In genomic region chr2:152174574-152174973, GRCh38 we compare ENCODE assay signal across 8 cellular contexts. TPM values are rescaled to one million over a fixed set of nuclear protein-coding genes. Genes with fewer than 3 reads are reported as not detected.
DNase-seq lines count a peak whose midpoint lies in the region; ATAC-seq, FAIRE-seq and TF ChIP-seq lines count a peak whose summit lies in the region.

No MANE protein-coding gene starts in this region.

- no peaks in the 10 kb centered on the region for H3K27me3 ChIP-seq in ACC112 (ENCODE audit: insufficient read depth, low read length)

- peaks cover 21% of the 10 kb centered on the region for H3K4me1 ChIP-seq in ACC112 (ENCODE audit: control insufficient read depth, insufficient read depth, low read length, unreplicated experiment)

- FAIRE-seq in HTR-8/SVneo (lab: Jason Lieb, UNC) = no peak

- peak overlapping the region; percentile 52 for H2AFZ ChIP-seq in ACC112 (ENCODE audit: low read length, unreplicated experiment)

- ATAC-seq in naive B cell (ENCODE audit: low read depth in 2 of 2) (no peak), HG02870 (IDR thresholded peaks at IDR 0.05; ENCODE audit: unreplicated experiment) (no peak)

- peak overlapping the region; percentile 95 to 100 (median 99) for H3K4me3 Mint-ChIP-seq in naive B cell

- peaks cover 0 to under 1% (median 0%) of the 10 kb centered on the region in 3 donors for H3K27me3 Mint-ChIP-seq in naive B cell

- H3K79me2 ChIP-seq in ACC112 (ENCODE audit: control insufficient read depth, insufficient read depth, low read length, unreplicated experiment) = peaks cover 43% of the 10 kb centered on the region

- peak overlapping the region; percentile 100 for H3K27ac Mint-ChIP-seq in naive B cell

- H3K4me3 ChIP-seq in ACC112 (ENCODE audit: low read depth, low read length) (peak overlapping the region; percentile 83), choroid plexus epithelial cell (ENCODE audit: low read depth, low read length) (peak overlapping the region; percentile 80)
- peak overlapping the region; percentile 95 for H3K4me3 ChIP-seq in Jurkat, Clone E6-1 (ENCODE audit: low read length)

- no peak for DNase-seq in Jurkat, Clone E6-1 (ENCODE audit: low read depth, low spot score)
- no peak for DNase-seq in choroid plexus epithelial cell (ENCODE audit: low read depth)
- no peak for DNase-seq in naive B cell
- no peak for DNase-seq in HK-2 (ENCODE audit: unreplicated experiment)
- no peak for DNase-seq in HTR-8/SVneo (ENCODE audit: insufficient read length, low spot score)
- DNase-seq in iPS-NIHi7 (ENCODE audit: extremely low spot score) = no peak

- peaks cover 0 to 3% of the 10 kb centered on the region in 2 donors for H3K36me3 Mint-ChIP-seq in naive B cell

- no peaks in the 10 kb centered on the region for H3K36me3 ChIP-seq in ACC112 (ENCODE audit: insufficient read depth, low read length)

- 0 out of 2 replicates have a peak overlapping the region, but pooled peaks have one; percentile 92 for H3K27ac ChIP-seq in ACC112 (ENCODE audit: low read depth, low read length)

- TF ChIP-seq CTCF in choroid plexus epithelial cell (conservative IDR thresholded peaks at IDR 0.05; ENCODE audit: low read depth, low read length) = no peak

- H3K9me3 Mint-ChIP-seq in naive B cell = no peaks in the 10 kb centered on the region

- peaks cover 25 to 61% (median 37%) of the 10 kb centered on the region in 3 donors for H3K4me1 Mint-ChIP-seq in naive B cell

RNA-seq across cellular contexts. Expression of gene STAM2, which starts 1.0 kb away (rescaled TPM):
- polyA plus RNA-seq in Jurkat, Clone E6-1 (2012; ENCODE audit: insufficient read depth, insufficient read length) = 13.2 TPM
- polyA plus RNA-seq in naive B cell (ENCODE audit: low read depth in 6 of 6) = 1 to 10 TPM; 2.8 to 9.8 (median 7.6) TPM
